Comparison of ENCODE assay signal across 37 cellular contexts in the genomic region with DNA sequence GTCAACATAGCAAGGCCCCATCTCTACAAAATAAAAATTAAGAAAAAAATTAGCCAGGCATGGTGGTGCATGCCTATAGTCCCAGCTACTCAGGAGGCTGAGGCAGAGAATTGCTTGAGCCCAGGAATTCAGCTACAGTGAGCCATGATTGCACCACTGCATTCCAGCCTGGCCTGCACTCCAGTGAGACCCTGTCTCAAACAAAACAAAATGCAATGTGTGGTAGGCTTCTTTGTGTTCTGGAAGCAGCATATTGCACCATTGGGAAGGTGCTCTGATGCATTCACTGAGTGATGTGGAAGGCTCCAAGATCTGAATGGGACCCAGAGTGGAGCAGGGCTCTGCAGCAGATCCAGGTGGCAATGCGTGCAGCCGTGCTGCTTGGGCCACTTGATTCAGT.
"Had no signal": no experiment of that assay in that cellular context is flagged by ENCODE, and none has a peak within 500 bp of the region (broad histone marks: within the 10 kb centered on the region; RNA-seq: fewer than 3 reads in every experiment).

No MANE protein-coding gene starts in this region.

- H3K4me3 ChIP-seq: cardiac muscle cell, PC-9 had no signal

- H3K9me3 Mint-ChIP-seq: activated B cell treated with CpG ODN at 0.5 μM for 24 hours; activated CD4-positive, alpha-beta memory T cell treated with anti-CD3 and anti-CD28 coated beads for 36 hours; activated naive CD4-positive, alpha-beta T cell treated with anti-CD3 and anti-CD28 coated beads for 36 hours; activated naive CD4-positive, alpha-beta T cell treated with anti-CD3 and anti-CD28 coated beads, Interleukin-2, amount 50 U/mL, for 72 hours; activated naive CD8-positive, alpha-beta T cell treated with anti-CD3 and anti-CD28 coated beads, Interleukin-2, amount 50 U/mL, for 24 hours; activated T-cell treated with anti-CD3 and anti-CD28 coated beads, Interleukin-2, amount 50 U/mL, for 4 hours; activated T-helper 1 cell treated with anti-CD3 and anti-CD28 coated beads, Interleukin-12 subunit alpha, Interleukin-12 subunit beta, Interleukin-2, Interleukin-4 antibody, amounts not matched to agents 30 ng/mL and 10 ng/mL and 1 ng/mL, durations not matched to agents 14 hours and 24 hours and 36 hours; central memory CD8-positive, alpha-beta T cell; T-cell; T-helper 2 cell treated with Interferon-gamma antibody and Interleukin-4, amounts not matched to agents 5 μg/mL and 100 μg/mL, for 36 hours had no signal

- H3K36me3 ChIP-seq: cardiac muscle cell had no signal

- ATAC-seq: Right ventricle myocardium inferior, SK-N-SH treated with all-trans-retinoic acid at 6 μM for 48 hours, T-cell had no signal

- H3K4me3 Mint-ChIP-seq: activated B cell treated with CpG ODN at 0.5 μM for 24 hours; activated CD4-positive, alpha-beta memory T cell treated with anti-CD3 and anti-CD28 coated beads for 36 hours; activated naive CD4-positive, alpha-beta T cell treated with anti-CD3 and anti-CD28 coated beads for 36 hours; activated naive CD8-positive, alpha-beta T cell treated with anti-CD3 and anti-CD28 coated beads, Interleukin-2, amount 50 U/mL, for 24 hours; activated T-cell treated with anti-CD3 and anti-CD28 coated beads, Interleukin-2, amount 50 U/mL, for 4 hours; activated T-helper 1 cell treated with anti-CD3 and anti-CD28 coated beads, Interleukin-12 subunit alpha, Interleukin-12 subunit beta, Interleukin-2, Interleukin-4 antibody, amounts not matched to agents 30 ng/mL and 10 ng/mL and 1 ng/mL, durations not matched to agents 14 hours and 24 hours and 36 hours; central memory CD8-positive, alpha-beta T cell; T-cell; T-helper 2 cell treated with Interferon-gamma antibody and Interleukin-4, amounts not matched to agents 5 μg/mL and 100 μg/mL, for 36 hours had no signal

- DNase-seq: activated B cell treated with CpG ODN at 0.5 μM for 24 hours; activated CD4-positive, alpha-beta T cell treated with anti-CD3 and anti-CD28 coated beads for 4 hours; activated CD4-positive, alpha-beta T cell treated with anti-CD3 and anti-CD28 coated beads, Interleukin-2, amount 50 U/mL, for 1 hour; activated CD4-positive, CD25-positive, alpha-beta regulatory T cell treated with anti-CD3 and anti-CD28 coated beads, Interleukin-2, amount 50 U/mL, for 72 hours; activated CD8-positive, alpha-beta memory T cell treated with anti-CD3 and anti-CD28 coated beads, Interleukin-2, amount 50 U/mL, for 4 hours; activated gamma-delta T cell treated with Interleukin-2 at 50 U/mL for 16 hours; activated T-cell treated with anti-CD3 and anti-CD28 coated beads for 4 hours; activated T-cell treated with anti-CD3 and anti-CD28 coated beads, Interleukin-2, amount 50 U/mL, for 4 hours; amniotic stem cell; aorta; MM.1S; NCI-H1092 treated with DMSO at 0.1 percent for 48 hours; NCI-H1417; NCI-H146; NCI-H187; NCI-H2029 treated with DMSO at 0.1 percent for 48 hours; NCI-H2107; NCI-H2171; NCI-H510A; NCI-H526; NCI-H748 treated with DMSO at 0.1 percent for 48 hours; PC-9; SIG-M5; T-cell had no signal

- H3K36me3 Mint-ChIP-seq: activated CD4-positive, alpha-beta memory T cell treated with anti-CD3 and anti-CD28 coated beads for 36 hours; T-cell had no signal

- H3K4me2 ChIP-seq: KMS-11, PC-9 had no signal

- H3K27me3 ChIP-seq: cardiac muscle cell had no signal

- H2AFZ ChIP-seq: PC-9 had no signal

- H3K4me1 Mint-ChIP-seq: activated B cell treated with CpG ODN at 0.5 μM for 24 hours; central memory CD8-positive, alpha-beta T cell; T-cell had no signal

- H3K27ac Mint-ChIP-seq: activated B cell treated with CpG ODN at 0.5 μM for 24 hours; activated CD4-positive, alpha-beta memory T cell treated with anti-CD3 and anti-CD28 coated beads for 36 hours; activated naive CD4-positive, alpha-beta T cell treated with anti-CD3 and anti-CD28 coated beads for 36 hours; activated naive CD4-positive, alpha-beta T cell treated with anti-CD3 and anti-CD28 coated beads, Interleukin-2, amount 50 U/mL, for 72 hours; activated naive CD8-positive, alpha-beta T cell treated with anti-CD3 and anti-CD28 coated beads, Interleukin-2, amount 50 U/mL, for 24 hours; activated T-helper 1 cell treated with anti-CD3 and anti-CD28 coated beads, Interleukin-12 subunit alpha, Interleukin-12 subunit beta, Interleukin-2, Interleukin-4 antibody, amounts not matched to agents 30 ng/mL and 10 ng/mL and 1 ng/mL, durations not matched to agents 14 hours and 24 hours and 36 hours; T-cell; T-helper 2 cell treated with Interferon-gamma antibody and Interleukin-4, amounts not matched to agents 5 μg/mL and 100 μg/mL, for 36 hours had no signal

- H3K9ac ChIP-seq: KMS-11 had no signal

- H3K27ac ChIP-seq: cardiac muscle cell, KMS-11, PC-9, RWPE1, VCaP had no signal
